In genomic region chr2:218959141-218959731, GRCh38 we compare ENCODE assay signal across 8 cellular contexts. TPM values are rescaled to one million over a fixed set of nuclear protein-coding genes. Genes with fewer than 3 reads are reported as not detected.
DNase-seq lines count a peak whose midpoint lies in the region; ATAC-seq and TF ChIP-seq lines count a peak whose summit lies in the region.

Gene CDK5R2, plus strand, starts transcription at chr2:218959666. Its CDS starts 155 bp downstream, at chr2:218959821.

- TF ChIP-seq EP300 in SK-N-SH (IDR thresholded peaks at IDR 0.05; ENCODE audit: borderline replicate concordance in 1 of 2, low read depth in 1 of 2, low read length in 1 of 2), result peak in 1 of 2 experiments; percentile 32; a peak in 1 of 4 replicates

- no peaks in the 10 kb centered on the region for H3K9me3 ChIP-seq in SK-N-SH
- H3K9me3 ChIP-seq in ascending aorta, result no peaks in the 10 kb centered on the region
- H3K9me3 ChIP-seq in right cardiac atrium (ENCODE audit: control insufficient read depth, low read length), result no peaks in the 10 kb centered on the region

- H3K36me3 ChIP-seq in SK-N-SH (replicated peaks in 1 of 2; ENCODE audit: control insufficient read depth in 1 of 2, insufficient read depth in 2 of 2, low read length in 1 of 2) (no peaks in the 10 kb centered on the region), ascending aorta (no peaks in the 10 kb centered on the region)

- H4K20me1 ChIP-seq in SK-N-SH (ENCODE audit: insufficient read depth), result no peaks in the 10 kb centered on the region

- H2AFZ ChIP-seq in SK-N-SH (ENCODE audit: low read depth), result peak within 1 kb of the TSS; percentile 63; the same call in 1 of the 2 replicates

- peak; percentile 70 for DNase-seq in GM12864 (ENCODE audit: low read depth)
- peak; percentile 86 for DNase-seq in NAMALWA (ENCODE audit: low spot score)
- peak; percentile 98 for DNase-seq in SK-N-SH
- DNase-seq in ascending aorta (ENCODE audit: low spot score in 2 of 2), result no peak
- peak; percentile 72 to 91 (median 88) for DNase-seq in right cardiac atrium
- peak; percentile 97 for DNase-seq in retina
- no peak for DNase-seq in GOT3 (lab: John Stamatoyannopoulos, UW)

- H3K4me2 ChIP-seq in SK-N-SH, result peak within 1 kb of the TSS; percentile 75

- no peak for TF ChIP-seq CTCF in GM12864 (IDR thresholded peaks at IDR 0.05; ENCODE audit: low read depth, low read length, missing control alignments)
- no peak for TF ChIP-seq CTCF in SK-N-SH (IDR thresholded peaks at IDR 0.05)
- TF ChIP-seq CTCF in ascending aorta (IDR thresholded peaks at IDR 0.05), result no peak

- H3K27me3 ChIP-seq in SK-N-SH (ENCODE audit: insufficient read depth) (peaks cover 41% of the 10 kb centered on the region), ascending aorta (peaks cover 34% of the 10 kb centered on the region), right cardiac atrium (ENCODE audit: control insufficient read depth, insufficient read depth) (no peaks in the 10 kb centered on the region)

- peak; percentile 96 for ATAC-seq in HG02571 (IDR thresholded peaks at IDR 0.05; ENCODE audit: unreplicated experiment)
- peak; percentile 73 to 86 for ATAC-seq in right cardiac atrium

- POLR2A ChIA-PET in SK-N-SH (lab: Yijun Ruan, JAX), result interaction anchor here (0.6 to 2.1 kb wide), 4 partner anchors 26 to 102 kb away, joined by 4 to 11 read pairs (median 6); partner anchors contain the start of gene FEV

- H3K4me3 ChIP-seq in GM12864 (ENCODE audit: low read depth, low read length), result peak within 1 kb of the TSS; percentile 53
- peak within 1 kb of the TSS; percentile 60 to 63 for H3K4me3 ChIP-seq in SK-N-SH (ENCODE audit: low read depth in 2 of 2, low read length in 1 of 2)
- H3K4me3 ChIP-seq in ascending aorta, result peak within 1 kb of the TSS; percentile 54 to 61
- H3K4me3 ChIP-seq in right cardiac atrium (ENCODE audit: low read length), result peak within 1 kb of the TSS; percentile 59

- TF ChIP-seq RAD21 in SK-N-SH (IDR thresholded peaks at IDR 0.05; ENCODE audit: low read length), result no peak

- intact Hi-C loops in ascending aorta (cut with DNase I), result no loop called here
- intact Hi-C loops in right cardiac atrium (cut with DNase I), result no loop called here

- H3K27ac ChIP-seq in SK-N-SH (ENCODE audit: low read depth in 2 of 2, low read length in 1 of 2) (peak within 1 kb of the TSS in 1 of 2 experiments; percentile 94; a peak in 2 of 4 replicates), ascending aorta (no peak within 1 kb of the TSS), right cardiac atrium (ENCODE audit: low read length) (no peak within 1 kb of the TSS)

- no peaks in the 10 kb centered on the region for H3K79me2 ChIP-seq in SK-N-SH (ENCODE audit: insufficient read depth)

- CTCF ChIA-PET in SK-N-SH (lab: Yijun Ruan, JAX), result interaction anchor here (0.9 to 13.5 kb wide), 10 partner anchors 20 to 102 kb away, joined by 3 to 208 read pairs (median 4); partner anchors contain the start of gene FEV

- peaks cover 5% of the 10 kb centered on the region for H3F3A ChIP-seq in SK-N-SH (replicated peaks; ENCODE audit: insufficient read depth)

- H3K9me2 ChIP-seq in SK-N-SH, result no peaks in the 10 kb centered on the region

- peak within 1 kb of the TSS; percentile 23; the same call in 1 of the 2 replicates for H3K9ac ChIP-seq in SK-N-SH

- WGBS in SK-N-SH (ENCODE audit: low lambda C conversion rate), result 0% methylated on average over 22 of the region's 37 CpGs
- 1% methylated on average over 37 of the region's 37 CpGs for WGBS in right cardiac atrium

- H3K4me1 ChIP-seq in SK-N-SH (ENCODE audit: control insufficient read depth in 1 of 2, insufficient read depth in 2 of 2, low read depth in 1 of 2, low read length in 1 of 2), result peaks cover 8 to 47% of the 10 kb centered on the region in 2 experiments; a peak in 2 of 4 replicates
- H3K4me1 ChIP-seq in ascending aorta, result peaks cover 0 to 5% of the 10 kb centered on the region in 2 donors
- H3K4me1 ChIP-seq in right cardiac atrium (ENCODE audit: control insufficient read depth, insufficient read depth, low read length), result no peaks in the 10 kb centered on the region

TF ChIP-seq in SK-N-SH, 30 proteins besides CTCF, POLR2A, EP300 and RAD21 (continues in another document):
- no peak for TF ChIP-seq GATA2 (CRISPR knock-in tag; IDR thresholded peaks at IDR 0.05)
- TF ChIP-seq GABPA (IDR thresholded peaks at IDR 0.05; ENCODE audit: low read depth), result no peak
- TF ChIP-seq MAX (IDR thresholded peaks at IDR 0.05; ENCODE audit: low read depth), result 0 out of 2 replicates have a peak, but pooled peaks have one; percentile 38
- peak; percentile 76 for TF ChIP-seq CHD2 (IDR thresholded peaks at IDR 0.05; ENCODE audit: low read length, partially characterized antibody)
- TF ChIP-seq RXRA (IDR thresholded peaks at IDR 0.05; ENCODE audit: borderline replicate concordance, low read depth), result no peak
- no peak for TF ChIP-seq TCF12 (IDR thresholded peaks at IDR 0.05)
- TF ChIP-seq POLR2AphosphoS5 (IDR thresholded peaks at IDR 0.05; ENCODE audit: low read depth, low read length), result no peak
- TF ChIP-seq, protein P1, sequence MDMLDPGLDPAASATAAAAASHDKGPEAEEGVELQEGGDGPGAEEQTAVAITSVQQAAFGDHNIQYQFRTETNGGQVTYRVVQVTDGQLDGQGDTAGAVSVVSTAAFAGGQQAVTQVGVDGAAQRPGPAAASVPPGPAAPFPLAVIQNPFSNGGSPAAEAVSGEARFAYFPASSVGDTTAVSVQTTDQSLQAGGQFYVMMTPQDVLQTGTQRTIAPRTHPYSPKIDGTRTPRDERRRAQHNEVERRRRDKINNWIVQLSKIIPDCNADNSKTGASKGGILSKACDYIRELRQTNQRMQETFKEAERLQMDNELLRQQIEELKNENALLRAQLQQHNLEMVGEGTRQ (IDR thresholded peaks at IDR 0.05; ENCODE audit: borderline replicate concordance, low read depth, low read length), result no peak
- no peak for TF ChIP-seq FOSL2 (IDR thresholded peaks at IDR 0.05; ENCODE audit: borderline replicate concordance, low read depth)
- no peak for TF ChIP-seq YY1 (IDR thresholded peaks at IDR 0.05; ENCODE audit: low read depth)
- TF ChIP-seq IRF3 (IDR thresholded peaks at IDR 0.05; ENCODE audit: low read depth, low read length), result peak; percentile 34; the same call in 1 of the 2 replicates
- TF ChIP-seq TAF1 (IDR thresholded peaks at IDR 0.05; ENCODE audit: borderline replicate concordance, low read depth, low read length), result no peak
- TF ChIP-seq PBX3 (IDR thresholded peaks at IDR 0.05), result peak; percentile 99
- TF ChIP-seq MXI1 (IDR thresholded peaks at IDR 0.05; ENCODE audit: low read depth, low read length), result no peak
- TF ChIP-seq, protein P2, sequence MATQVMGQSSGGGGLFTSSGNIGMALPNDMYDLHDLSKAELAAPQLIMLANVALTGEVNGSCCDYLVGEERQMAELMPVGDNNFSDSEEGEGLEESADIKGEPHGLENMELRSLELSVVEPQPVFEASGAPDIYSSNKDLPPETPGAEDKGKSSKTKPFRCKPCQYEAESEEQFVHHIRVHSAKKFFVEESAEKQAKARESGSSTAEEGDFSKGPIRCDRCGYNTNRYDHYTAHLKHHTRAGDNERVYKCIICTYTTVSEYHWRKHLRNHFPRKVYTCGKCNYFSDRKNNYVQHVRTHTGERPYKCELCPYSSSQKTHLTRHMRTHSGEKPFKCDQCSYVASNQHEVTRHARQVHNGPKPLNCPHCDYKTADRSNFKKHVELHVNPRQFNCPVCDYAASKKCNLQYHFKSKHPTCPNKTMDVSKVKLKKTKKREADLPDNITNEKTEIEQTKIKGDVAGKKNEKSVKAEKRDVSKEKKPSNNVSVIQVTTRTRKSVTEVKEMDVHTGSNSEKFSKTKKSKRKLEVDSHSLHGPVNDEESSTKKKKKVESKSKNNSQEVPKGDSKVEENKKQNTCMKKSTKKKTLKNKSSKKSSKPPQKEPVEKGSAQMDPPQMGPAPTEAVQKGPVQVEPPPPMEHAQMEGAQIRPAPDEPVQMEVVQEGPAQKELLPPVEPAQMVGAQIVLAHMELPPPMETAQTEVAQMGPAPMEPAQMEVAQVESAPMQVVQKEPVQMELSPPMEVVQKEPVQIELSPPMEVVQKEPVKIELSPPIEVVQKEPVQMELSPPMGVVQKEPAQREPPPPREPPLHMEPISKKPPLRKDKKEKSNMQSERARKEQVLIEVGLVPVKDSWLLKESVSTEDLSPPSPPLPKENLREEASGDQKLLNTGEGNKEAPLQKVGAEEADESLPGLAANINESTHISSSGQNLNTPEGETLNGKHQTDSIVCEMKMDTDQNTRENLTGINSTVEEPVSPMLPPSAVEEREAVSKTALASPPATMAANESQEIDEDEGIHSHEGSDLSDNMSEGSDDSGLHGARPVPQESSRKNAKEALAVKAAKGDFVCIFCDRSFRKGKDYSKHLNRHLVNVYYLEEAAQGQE (IDR thresholded peaks at IDR 0.05; ENCODE audit: low read depth, low read length), result no peak
- no peak for TF ChIP-seq ELF1 (IDR thresholded peaks at IDR 0.05)
- peak; percentile 48; the same call in 1 of the 2 replicates for TF ChIP-seq NRF1 (IDR thresholded peaks at IDR 0.05; ENCODE audit: low read depth, low read length)

RNA-seq across cellular contexts. Expression of gene CDK5R2, which starts in this region (rescaled TPM):
- polyA plus RNA-seq in SK-N-SH (2012; rRNA removed) (0.19 and 0.26 TPM in 2 replicates), right cardiac atrium (0.09 TPM)
- polyA plus RNA-seq in SK-N-SH (2012; cell fraction: cytosol; rRNA removed), result 0.35 and 0.56 TPM in 2 replicates
- polyA plus RNA-seq in SK-N-SH (2012; cell fraction: nucleus; rRNA removed), result 0.13 and 0.31 TPM in 2 replicates
- total RNA-seq in ascending aorta (not detected), right cardiac atrium (not detected)

Comparison
In these comparisons a context has a peak if more than half of its experiments do, and no peak if none do; other contexts are left out.
1. Peak in DNase-seq, H3K4me3 ChIP-seq, H3K9ac ChIP-seq and H3K4me2 ChIP-seq in SK-N-SH; RNA of the gene not detected or under 1 TPM.
2. Peak in DNase-seq, ATAC-seq and H3K4me3 ChIP-seq in right cardiac atrium; RNA of the gene not detected or under 1 TPM.
3. DNase-seq: peak in GM12864 (single experiment), NAMALWA (single experiment) and retina (single experiment); none in ascending aorta (0 of 2) and GOT3 (single experiment).
4. Peak in every context shown above with its lines, with median percentiles within 50 percentile points of each other: H3K4me3 ChIP-seq.